8 cellular contexts compared by ENCODE assay signal in genomic region chr11:7292902-7293301, GRCh38.
"Had no signal": no experiment of that assay in that cellular context is flagged by ENCODE, and none has a peak within 500 bp of the region (broad histone marks: within the 10 kb centered on the region; RNA-seq: fewer than 3 reads in every experiment).

No MANE protein-coding gene starts in this region.

- H3K9me3 ChIP-seq: HAP-1 had no signal

- H3K4me1 ChIP-seq: HAP-1 had no signal

- H2AFZ ChIP-seq: GM23248 had no signal

- H3K4me2 ChIP-seq: KMS-11 had no signal

- DNase-seq: GM23248, GOT3, H7, HFFc6, KBM-7 had no signal

- H3K27ac ChIP-seq: GM23248, HL-60, KMS-11 had no signal

- H3K36me3 ChIP-seq: HAP-1 had no signal

- H3K4me3 ChIP-seq: GM23248, HAP-1 had no signal

- H3K9ac ChIP-seq: GM23248, KMS-11 had no signal
